In genomic region chr7:94298943-94299342, GRCh38 we compare ENCODE assay signal across 15 cellular contexts.
DNase-seq lines count a peak whose midpoint lies in the region; ATAC-seq and TF ChIP-seq lines count a peak whose summit lies in the region.
"Had no signal": no experiment of that assay in that cellular context is flagged by ENCODE, and none has a peak within 500 bp of the region (broad histone marks: within the 10 kb centered on the region; RNA-seq: fewer than 3 reads in every experiment).

No MANE protein-coding gene starts in this region.

- dilution Hi-C loops in IMR-90 (cut with HindIII; ENCODE audit: low sequenced_read_pairs, unreplicated experiment): no loop called here

- H3K9ac ChIP-seq in IMR-90 (ENCODE audit: low read depth, low read length): peak overlapping the region; percentile 48
- H3K9ac ChIP-seq in mesendoderm (ENCODE audit: low read length): no peak overlapping the region

- CTCF ChIA-PET in IMR-90 (lab: Yijun Ruan, JAX): interaction anchor here (1.1 to 2.2 kb wide), 4 partner anchors 10 to 96 kb away, joined by 3 to 7 read pairs (median 6); partner anchors contain the start of gene COL1A2

- peak overlapping the region; percentile 91 for H2BK20ac ChIP-seq in IMR-90 (ENCODE audit: low read depth, low read length)

- BruUV-seq in IMR-90 (replicated peaks; lab: Mats Ljungman, UMichigan): no TSS peak

- H4K5ac ChIP-seq in IMR-90 (ENCODE audit: low read depth, low read length) (peak overlapping the region; percentile 76), mesendoderm (ENCODE audit: low read length) (no peak overlapping the region)

- DNase-seq in IMR-90: peak; percentile 83
- DNase-seq in cardiac fibroblast (ENCODE audit: low read depth in 2 of 2): peak; percentile 58 to 86
- DNase-seq in mesendoderm: no peak
- peak in 1 of 2 donors; percentile 21 for DNase-seq in tibial nerve (ENCODE audit: low spot score in 2 of 2)
- DNase-seq in caudate nucleus (lab: John Stamatoyannopoulos, UW): no peak
- no peak for DNase-seq in stimulated activated CD4-positive, alpha-beta T cell treated with anti-CD3 and anti-CD28 coated beads, Interleukin-2, amount 100 ng/mL, for 24 hours
- DNase-seq in DMS 273 (lab: John Stamatoyannopoulos, UW; ENCODE audit: unreplicated experiment): no peak
- DNase-seq: activated T-cell treated with anti-CD3 and anti-CD28 coated beads for 4 hours; Calu3; left colon; NCI-H1417 treated with DMSO at 0.1 percent for 48 hours; NCI-H524 treated with DMSO at 0.1 percent for 48 hours; stimulated activated CD4-positive, alpha-beta T cell treated with anti-CD3 and anti-CD28 coated beads, Interleukin-4, amount 100 ng/mL, for 24 hours; stimulated activated naive CD4-positive, alpha-beta T cell treated with Interleukin-2 at 50 U/mL for 16 hours had no signal

- in situ Hi-C loops in IMR-90 (cut with MboI; ENCODE audit: low sequenced_read_pairs): loop anchor here (5.0 to 25.0 kb wide), 3 partner anchors 98 to 1188 kb away; partner anchors contain the start of gene ASB4

- peak overlapping the region; percentile 41 to 81 for H4K8ac ChIP-seq in IMR-90 (ENCODE audit: low read depth in 2 of 2, low read length in 2 of 2)
- no peak overlapping the region for H4K8ac ChIP-seq in mesendoderm (ENCODE audit: low read depth, low read length)

- H3K4me3 ChIP-seq in IMR-90 (ENCODE audit: insufficient read depth, low read depth, low read length): no peak overlapping the region; the same call in 1 of the 2 replicates
- H3K4me3 ChIP-seq in cardiac fibroblast (replicated peaks in 1 of 2; ENCODE audit: low read depth in 2 of 2, low read length in 2 of 2): no peak overlapping the region
- H3K4me3 ChIP-seq in mesendoderm (ENCODE audit: low read length): no peak overlapping the region
- H3K4me3 ChIP-seq in tibial nerve: no peak overlapping the region

- no peak overlapping the region for H2AK9ac ChIP-seq in IMR-90 (replicated peaks; ENCODE audit: low read depth, low read length, poor library complexity)

- H3K79me2 ChIP-seq in mesendoderm (ENCODE audit: control insufficient read depth, insufficient read depth, low read length): no peaks in the 10 kb centered on the region

- H2BK120ac ChIP-seq in IMR-90 (ENCODE audit: low read depth, low read length) (peak overlapping the region; percentile 94), mesendoderm (ENCODE audit: low read depth, low read length) (no peak overlapping the region)

- no peak for TF ChIP-seq RAD21 in IMR-90 (IDR thresholded peaks at IDR 0.05; ENCODE audit: low read length)

- no peaks in the 10 kb centered on the region for H3K9me3 ChIP-seq in IMR-90 (ENCODE audit: control insufficient read depth, insufficient read depth, low read length)
- H3K9me3 ChIP-seq in tibial nerve: no peaks in the 10 kb centered on the region

- H3K4me1 ChIP-seq in IMR-90 (ENCODE audit: control insufficient read depth, insufficient read depth, low read length): peaks cover 29% of the 10 kb centered on the region
- H3K4me1 ChIP-seq in mesendoderm (ENCODE audit: control insufficient read depth, low read depth, low read length): peaks cover 5% of the 10 kb centered on the region
- peaks cover 8 to 89% (median 59%) of the 10 kb centered on the region in 4 donors for H3K4me1 ChIP-seq in tibial nerve

- no peaks in the 10 kb centered on the region for H3K36me3 ChIP-seq in IMR-90 (ENCODE audit: control insufficient read depth, insufficient read depth, low read length)
- no peaks in the 10 kb centered on the region for H3K36me3 ChIP-seq in mesendoderm (ENCODE audit: control insufficient read depth, insufficient read depth, low read length)
- no peaks in the 10 kb centered on the region for H3K36me3 ChIP-seq in tibial nerve

- ATAC-seq in IMR-90 (ENCODE audit: low read depth): peak; percentile 3
- ATAC-seq: left colon, WTC11 had no signal

- H2AK5ac ChIP-seq in IMR-90 (ENCODE audit: low read depth, low read length) (peak overlapping the region; percentile 88), mesendoderm (ENCODE audit: low read length) (no peak overlapping the region)

- peak; percentile 21; the same call in 1 of the 2 replicates for TF ChIP-seq POLR2A in IMR-90 (IDR thresholded peaks at IDR 0.05; ENCODE audit: low read depth, low read length)
- no peak for TF ChIP-seq POLR2A in tibial nerve (IDR thresholded peaks at IDR 0.05)

- H3K27ac ChIP-seq in IMR-90 (ENCODE audit: insufficient read depth, low read length) (peak overlapping the region; percentile 95), mesendoderm (ENCODE audit: low read depth, low read length) (no peak overlapping the region), tibial nerve (peak overlapping the region in 3 of 4 donors; percentile 40 to 92 (median 85)), caudate nucleus (ENCODE audit: low read depth, low read length) (no peak overlapping the region)

- H3K18ac ChIP-seq in IMR-90 (ENCODE audit: low read depth, low read length) (peak overlapping the region; percentile 96), mesendoderm (ENCODE audit: low read length) (peak overlapping the region; percentile 28)

- H3K79me1 ChIP-seq in IMR-90 (ENCODE audit: low read depth in 1 of 2, low read length in 2 of 2): peaks cover 15 to 47% of the 10 kb centered on the region in 2 experiments
- no peaks in the 10 kb centered on the region for H3K79me1 ChIP-seq in mesendoderm (ENCODE audit: low read length)

- H3K9me1 ChIP-seq in IMR-90 (ENCODE audit: insufficient read depth, low read length): peaks cover 10% of the 10 kb centered on the region; the same call in 1 of the 2 replicates

- peak overlapping the region; percentile 98 for H3K4ac ChIP-seq in IMR-90 (ENCODE audit: low read depth, low read length)
- peak overlapping the region; percentile 6 for H3K4ac ChIP-seq in mesendoderm (ENCODE audit: low read depth, low read length)

- POLR2A ChIA-PET in IMR-90 (lab: Charles Lee; ENCODE audit: unreplicated experiment): interaction anchor here (0.9 to 8.1 kb wide), 6 partner anchors 70 to 102 kb away, joined by 3 to 169 read pairs (median 43); partner anchors contain the start of gene COL1A2

- H2BK5ac ChIP-seq in IMR-90 (ENCODE audit: low read depth, low read length, poor library complexity, severe bottlenecking) (peak overlapping the region; percentile 100), mesendoderm (ENCODE audit: low read length) (no peak overlapping the region)

- intact Hi-C loops in IMR-90 (cut with micrococcal nuclease): no loop called here

- TF ChIP-seq EP300 in tibial nerve (IDR thresholded peaks at IDR 0.05): no peak

- H3K56ac ChIP-seq in IMR-90 (ENCODE audit: extremely low read depth, insufficient read depth, low read length): peak overlapping the region; percentile 99
- H3K56ac ChIP-seq in mesendoderm (ENCODE audit: low read length): no peak overlapping the region

- H3K27me3 ChIP-seq in IMR-90 (ENCODE audit: control insufficient read depth, insufficient read depth, low read length) (no peaks in the 10 kb centered on the region), mesendoderm (ENCODE audit: insufficient read depth, low read length, poor library complexity) (no peaks in the 10 kb centered on the region), tibial nerve (no peaks in the 10 kb centered on the region)

- peak overlapping the region; percentile 82 for H3K23ac ChIP-seq in IMR-90 (ENCODE audit: low read depth, low read length)
- H3K23ac ChIP-seq in mesendoderm (ENCODE audit: low read length): no peak overlapping the region

- H3K4me2 ChIP-seq in IMR-90 (ENCODE audit: low read depth, low read length) (peak overlapping the region; percentile 77), mesendoderm (ENCODE audit: low read length) (no peak overlapping the region)

- H2BK15ac ChIP-seq in IMR-90 (ENCODE audit: low read depth, low read length) (peak overlapping the region; percentile 52; the same call in 2 of the 3 replicates), mesendoderm (replicated peaks; ENCODE audit: low read depth) (peak overlapping the region; percentile 36)

- peak overlapping the region; percentile 89 for H3K14ac ChIP-seq in IMR-90 (replicated peaks; ENCODE audit: low read depth, low read length)

- peak overlapping the region; percentile 97 for H4K91ac ChIP-seq in IMR-90 (ENCODE audit: insufficient read depth, low read depth, low read length)

- TF ChIP-seq CTCF in IMR-90 (conservative IDR thresholded peaks at IDR 0.05; ENCODE audit: low read depth, low read length) (no peak), cardiac fibroblast (IDR thresholded peaks at IDR 0.05; ENCODE audit: low read depth, low read length) (no peak), tibial nerve (IDR thresholded peaks at IDR 0.05) (no peak)

- WGBS in IMR-90 (ENCODE audit: extremely low coverage in 2 of 2, insufficient read length in 1 of 2), 2 experiments: no CpG with 5 or more reads among the region's 3 CpGs
- WGBS in mesendoderm (ENCODE audit: extremely low coverage, insufficient coverage, low lambda C conversion rate): no CpG with 5 or more reads among the region's 3 CpGs
- 38 to 40% methylated on average over 3 of the region's 3 CpGs for WGBS in tibial nerve, 2 donors

- no peaks in the 10 kb centered on the region for H4K20me1 ChIP-seq in IMR-90 (ENCODE audit: insufficient read depth, low read length)

- H2AFZ ChIP-seq in IMR-90 (replicated peaks; ENCODE audit: low read length, poor library complexity): peak overlapping the region; percentile 53

TF ChIP-seq in IMR-90, 13 proteins besides CTCF, POLR2A, EP300 and RAD21:
- TF ChIP-seq MXI1 (IDR thresholded peaks at IDR 0.05; ENCODE audit: borderline replicate concordance, low read depth, low read length): no peak
- no peak for TF ChIP-seq MAFK (IDR thresholded peaks at IDR 0.05; ENCODE audit: low read depth, low read length)
- TF ChIP-seq MAZ (IDR thresholded peaks at IDR 0.05; ENCODE audit: borderline replicate concordance, low read depth, low read length): no peak
- no peak for TF ChIP-seq RCOR1 (IDR thresholded peaks at IDR 0.05; ENCODE audit: insufficient replicate concordance, low read length)
- TF ChIP-seq SMC3 (IDR thresholded peaks at IDR 0.05; ENCODE audit: low read depth, low read length): no peak
- TF ChIP-seq NFE2L2 (IDR thresholded peaks at IDR 0.05; ENCODE audit: low read depth, low read length): no peak
- TF ChIP-seq BHLHE40 (IDR thresholded peaks at IDR 0.05; ENCODE audit: low read depth, low read length): no peak
- TF ChIP-seq CEBPB (IDR thresholded peaks at IDR 0.05; ENCODE audit: low read depth, low read length): peak; percentile 73
- TF ChIP-seq FOS (IDR thresholded peaks at IDR 0.05; ENCODE audit: low read depth, low read length): peak; percentile 31; the same call in 1 of the 2 replicates
- no peak for TF ChIP-seq CHD1 (IDR thresholded peaks at IDR 0.05; ENCODE audit: low read depth, low read length)
- TF ChIP-seq RFX5 (IDR thresholded peaks at IDR 0.05; ENCODE audit: low read depth, low read length): no peak

Comparison
In these comparisons a context has a peak if more than half of its experiments do, and no peak if none do; other contexts are left out.
1. DNase-seq: peak in IMR-90 (single experiment) and cardiac fibroblast (2 of 2); none in mesendoderm (single experiment), caudate nucleus (0 of 61), stimulated activated CD4-positive, alpha-beta T cell treated with anti-CD3 and anti-CD28 coated beads, Interleukin-2, amount 100 ng/mL, for 24 hours (0 of 2) and DMS 273 (single experiment).
2. H3K27ac ChIP-seq: peak in IMR-90 (single experiment) and tibial nerve (3 of 4); none in mesendoderm (single experiment) and caudate nucleus (single experiment).